Comparison of ENCODE assay signal across 17 cellular contexts in the genomic region with DNA sequence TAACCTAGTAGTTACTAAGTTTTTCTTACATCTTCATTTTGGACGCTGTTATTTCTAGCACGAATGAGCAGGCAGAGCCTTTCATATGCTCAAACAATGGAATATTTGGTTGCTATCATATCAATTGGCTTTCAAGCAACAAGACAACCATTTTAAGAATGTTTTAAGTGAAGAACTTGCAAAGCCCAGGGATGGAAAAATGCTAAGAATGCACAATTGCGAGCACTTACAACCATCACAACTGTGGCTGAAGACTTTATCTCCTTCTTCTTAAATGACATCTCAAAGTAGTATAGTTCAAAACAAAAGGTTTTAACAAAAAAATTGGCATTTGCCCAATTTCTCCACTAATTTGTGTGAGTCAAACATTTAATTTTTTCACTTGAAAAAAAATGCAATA. TPM values are rescaled to one million over a fixed set of nuclear protein-coding genes. Genes with fewer than 3 reads are reported as not detected.
DNase-seq lines count a peak whose midpoint lies in the region; ATAC-seq, FAIRE-seq and TF ChIP-seq lines count a peak whose summit lies in the region.
"Had no signal": no experiment of that assay in that cellular context is flagged by ENCODE, and none has a peak within 500 bp of the region (broad histone marks: within the 10 kb centered on the region; RNA-seq: fewer than 3 reads in every experiment).

No MANE protein-coding gene starts in this region.

- peaks cover 3% of the 10 kb centered on the region; the same call in 1 of the 2 replicates for H3K4me1 ChIP-seq in IMR-90 (ENCODE audit: control insufficient read depth, insufficient read depth, low read length)
- no peaks in the 10 kb centered on the region for H3K4me1 ChIP-seq in pancreas

- no peak overlapping the region for H2BK5ac ChIP-seq in IMR-90 (ENCODE audit: low read depth, low read length, poor library complexity, severe bottlenecking)

- in situ Hi-C loops in IMR-90 (cut with MboI; ENCODE audit: low sequenced_read_pairs) = no loop called here

- intact Hi-C loops in IMR-90 (cut with micrococcal nuclease) (no loop called here), pancreas (cut with DNase I) (no loop called here)

- H3K4me2 ChIP-seq in IMR-90 (ENCODE audit: low read depth, low read length) = no peak overlapping the region

- no peak overlapping the region for H2BK120ac ChIP-seq in IMR-90 (ENCODE audit: low read depth, low read length)

- H4K5ac ChIP-seq in IMR-90 (ENCODE audit: low read depth, low read length) = no peak overlapping the region

- H3K9me1 ChIP-seq in IMR-90 (ENCODE audit: insufficient read depth, low read length) = peaks cover 1% of the 10 kb centered on the region; the same call in 1 of the 2 replicates

- H3K9me3 ChIP-seq in IMR-90 (ENCODE audit: control insufficient read depth, insufficient read depth, low read length) (no peaks in the 10 kb centered on the region), pancreas (no peaks in the 10 kb centered on the region)

- H3K79me1 ChIP-seq in IMR-90 (ENCODE audit: low read depth in 1 of 2, low read length in 2 of 2) = no peaks in the 10 kb centered on the region

- no peak overlapping the region for H3K23ac ChIP-seq in IMR-90 (ENCODE audit: low read depth, low read length)

- dilution Hi-C loops in IMR-90 (cut with HindIII; ENCODE audit: low sequenced_read_pairs, unreplicated experiment) = no loop called here

- H4K8ac ChIP-seq in IMR-90 (ENCODE audit: low read depth in 2 of 2, low read length in 2 of 2) = no peak overlapping the region

- H3K27ac ChIP-seq in IMR-90 (ENCODE audit: insufficient read depth, low read length) = no peak overlapping the region
- no peak overlapping the region for H3K27ac ChIP-seq in pancreas
- H3K27ac ChIP-seq: SK-N-MC had no signal

- no peak overlapping the region for H2BK20ac ChIP-seq in IMR-90 (ENCODE audit: low read depth, low read length)

- TF ChIP-seq CTCF in AG10803 (conservative IDR thresholded peaks at IDR 0.05; ENCODE audit: low read length) (no peak), IMR-90 (conservative IDR thresholded peaks at IDR 0.05; ENCODE audit: low read depth, low read length) (no peak), cardiac fibroblast (IDR thresholded peaks at IDR 0.05; ENCODE audit: low read depth, low read length) (no peak), pancreas (IDR thresholded peaks at IDR 0.05) (no peak)

- H3K18ac ChIP-seq in IMR-90 (ENCODE audit: low read depth, low read length) = no peak overlapping the region

- H2BK15ac ChIP-seq in IMR-90 (ENCODE audit: low read depth, low read length) = no peak overlapping the region

- no peaks in the 10 kb centered on the region for H4K20me1 ChIP-seq in IMR-90 (ENCODE audit: insufficient read depth, low read length)

- no peak overlapping the region for H3K4ac ChIP-seq in IMR-90 (ENCODE audit: low read depth, low read length)

- BruUV-seq in IMR-90 (replicated peaks; lab: Mats Ljungman, UMichigan) = no TSS peak

- no peak overlapping the region for H2AK9ac ChIP-seq in IMR-90 (replicated peaks; ENCODE audit: low read depth, low read length, poor library complexity)

- POLR2A ChIA-PET in IMR-90 (lab: Charles Lee; ENCODE audit: unreplicated experiment) = no interaction called here

- H3K56ac ChIP-seq in IMR-90 (ENCODE audit: extremely low read depth, insufficient read depth, low read length) = no peak overlapping the region

- CTCF ChIA-PET in IMR-90 (lab: Yijun Ruan, JAX) = no interaction called here

- no CpG with 5 or more reads among the region's 3 CpGs for WGBS in IMR-90 (ENCODE audit: extremely low coverage in 2 of 2, insufficient read length in 1 of 2), 2 experiments
- WGBS in pancreas, 2 donors = 41 to 51% methylated on average over 3 of the region's 3 CpGs

- H3K36me3 ChIP-seq in IMR-90 (ENCODE audit: control insufficient read depth, insufficient read depth, low read length) = no peaks in the 10 kb centered on the region
- no peaks in the 10 kb centered on the region for H3K36me3 ChIP-seq in pancreas

- H3K14ac ChIP-seq in IMR-90 (replicated peaks; ENCODE audit: low read depth, low read length) = no peak overlapping the region

- no peak overlapping the region for H2AK5ac ChIP-seq in IMR-90 (ENCODE audit: low read depth, low read length)

- H3K4me3 ChIP-seq in AG10803 (ENCODE audit: low read length) = no peak overlapping the region
- no peak overlapping the region for H3K4me3 ChIP-seq in IMR-90 (ENCODE audit: insufficient read depth, low read depth, low read length)
- H3K4me3 ChIP-seq in cardiac fibroblast (replicated peaks in 1 of 2; ENCODE audit: low read depth in 2 of 2, low read length in 2 of 2) = no peak overlapping the region
- no peak overlapping the region for H3K4me3 ChIP-seq in pancreas
- H3K4me3 ChIP-seq: SK-N-MC had no signal

- ATAC-seq in IMR-90 (ENCODE audit: low read depth) = peak; percentile 49; the same call in 1 of the 2 replicates
- no peak for ATAC-seq in pancreas
- ATAC-seq: Right ventricle myocardium inferior had no signal

- no peak for TF ChIP-seq POLR2A in IMR-90 (IDR thresholded peaks at IDR 0.05; ENCODE audit: low read depth, low read length)

- no peak overlapping the region for H4K91ac ChIP-seq in IMR-90 (ENCODE audit: insufficient read depth, low read depth, low read length)

- no peak for FAIRE-seq in pancreas (lab: Jason Lieb, UNC)

- DNase-seq in AG10803 (ENCODE audit: low read depth) (peak; percentile 76), IMR-90 (peak; percentile 50), cardiac fibroblast (ENCODE audit: low read depth in 2 of 2) (peak; percentile 33 to 71), iris pigment epithelial cell (ENCODE audit: low read depth) (peak; percentile 48), mucosa of gallbladder (ENCODE audit: low spot score) (no peak), SW 1271 (lab: John Stamatoyannopoulos, UW) (no peak), pancreas (no peak), NCI-H748 (lab: John Stamatoyannopoulos, UW; ENCODE audit: unreplicated experiment) (no peak)
- DNase-seq: AML-193; CD4-positive, CD25-positive, alpha-beta regulatory T cell; GDM1; KG1; NCI-H1092; NCI-H1694; NCI-H69 had no signal

- no peak overlapping the region for H2AFZ ChIP-seq in IMR-90 (replicated peaks; ENCODE audit: low read length, poor library complexity)

- TF ChIP-seq RAD21 in IMR-90 (IDR thresholded peaks at IDR 0.05; ENCODE audit: low read length) = no peak

- H3K9ac ChIP-seq in IMR-90 (ENCODE audit: low read depth, low read length) = no peak overlapping the region

- H3K27me3 ChIP-seq in IMR-90 (ENCODE audit: control insufficient read depth, insufficient read depth, low read length) (no peaks in the 10 kb centered on the region), pancreas (peaks cover 0 to 4% (median 0%) of the 10 kb centered on the region in 4 donors)

TF ChIP-seq in IMR-90, 13 proteins besides CTCF, POLR2A, EP300 and RAD21 (continues in another document):
- TF ChIP-seq MXI1 (IDR thresholded peaks at IDR 0.05; ENCODE audit: borderline replicate concordance, low read depth, low read length) = no peak
- TF ChIP-seq NFE2L2 (IDR thresholded peaks at IDR 0.05; ENCODE audit: low read depth, low read length) = no peak
- TF ChIP-seq, protein P1, sequence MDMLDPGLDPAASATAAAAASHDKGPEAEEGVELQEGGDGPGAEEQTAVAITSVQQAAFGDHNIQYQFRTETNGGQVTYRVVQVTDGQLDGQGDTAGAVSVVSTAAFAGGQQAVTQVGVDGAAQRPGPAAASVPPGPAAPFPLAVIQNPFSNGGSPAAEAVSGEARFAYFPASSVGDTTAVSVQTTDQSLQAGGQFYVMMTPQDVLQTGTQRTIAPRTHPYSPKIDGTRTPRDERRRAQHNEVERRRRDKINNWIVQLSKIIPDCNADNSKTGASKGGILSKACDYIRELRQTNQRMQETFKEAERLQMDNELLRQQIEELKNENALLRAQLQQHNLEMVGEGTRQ (IDR thresholded peaks at IDR 0.05; ENCODE audit: low read depth, low read length) = no peak
- TF ChIP-seq FOS (IDR thresholded peaks at IDR 0.05; ENCODE audit: low read depth, low read length) = no peak
- no peak for TF ChIP-seq CHD1 (IDR thresholded peaks at IDR 0.05; ENCODE audit: low read depth, low read length)
- no peak for TF ChIP-seq RCOR1 (IDR thresholded peaks at IDR 0.05; ENCODE audit: insufficient replicate concordance, low read length)
- no peak for TF ChIP-seq RFX5 (IDR thresholded peaks at IDR 0.05; ENCODE audit: low read depth, low read length)
- TF ChIP-seq SMC3 (IDR thresholded peaks at IDR 0.05; ENCODE audit: low read depth, low read length) = no peak
- TF ChIP-seq BHLHE40 (IDR thresholded peaks at IDR 0.05; ENCODE audit: low read depth, low read length) = no peak
- no peak for TF ChIP-seq MAFK (IDR thresholded peaks at IDR 0.05; ENCODE audit: low read depth, low read length)
- TF ChIP-seq MAZ (IDR thresholded peaks at IDR 0.05; ENCODE audit: borderline replicate concordance, low read depth, low read length) = no peak

RNA-seq across cellular contexts. Expression of a gene that starts 8.3 kb away (rescaled TPM):
- 245 and 246 TPM in 2 replicates for total RNA-seq in IMR-90 (2012; rRNA removed)
- 155 and 166 TPM in 2 replicates for polyA plus RNA-seq in IMR-90 (2012; rRNA removed)
- 30.1 and 60.9 TPM in 2 replicates for polyA plus RNA-seq in IMR-90 (2012; cell fraction: cytosol; rRNA removed)
- 9.4 and 51.9 TPM in 2 replicates for polyA plus RNA-seq in IMR-90 (2012; cell fraction: nucleus; rRNA removed; ENCODE audit: low replicate concordance)
- 99.4 TPM for total RNA-seq in mucosa of gallbladder
- total RNA-seq in pancreas = 1 to 10 TPM in 1 of 6 donors, under 1 TPM in 5; 0.20 to 1.4 (median 0.52) TPM
- 1 to 10 TPM in 1 of 2 donors, not detected in 1; 1.7 TPM for polyA plus RNA-seq in pancreas
- total RNA-seq: CD4-positive, CD25-positive, alpha-beta regulatory T cell; Right ventricle myocardium inferior had no signal
- polyA plus RNA-seq: CD4-positive, CD25-positive, alpha-beta regulatory T cell had no signal

RNA-seq across cellular contexts. Expression of a gene that starts 25.9 kb away (rescaled TPM):
- not detected in 2 replicates for total RNA-seq in IMR-90 (2012; rRNA removed)
- polyA plus RNA-seq in IMR-90 (2012; rRNA removed) = not detected in 2 replicates
- not detected in 2 replicates for polyA plus RNA-seq in IMR-90 (2012; cell fraction: cytosol; rRNA removed)
- polyA plus RNA-seq in IMR-90 (2012; cell fraction: nucleus; rRNA removed; ENCODE audit: low replicate concordance) = not detected in 2 replicates
- total RNA-seq in mucosa of gallbladder = not detected
- 1 to 10 TPM in 1 of 6 donors, under 1 TPM in 5; 0.09 to 2.9 (median 0.24) TPM for total RNA-seq in pancreas
- under 1 TPM in 1 of 2 donors, not detected in 1; 0.40 TPM for polyA plus RNA-seq in pancreas
- total RNA-seq: CD4-positive, CD25-positive, alpha-beta regulatory T cell; Right ventricle myocardium inferior had no signal
- polyA plus RNA-seq: CD4-positive, CD25-positive, alpha-beta regulatory T cell had no signal

RNA-seq across cellular contexts. Expression of a gene that starts 37.1 kb away (rescaled TPM):
- under 0.01 and 0.28 TPM in 2 replicates for total RNA-seq in IMR-90 (2012; rRNA removed)
- 0.29 and 0.39 TPM in 2 replicates for polyA plus RNA-seq in IMR-90 (2012; rRNA removed)
- 0.03 and 0.09 TPM in 2 replicates for polyA plus RNA-seq in IMR-90 (2012; cell fraction: cytosol; rRNA removed)
- 0.04 and 0.09 TPM in 2 replicates for polyA plus RNA-seq in IMR-90 (2012; cell fraction: nucleus; rRNA removed; ENCODE audit: low replicate concordance)
- total RNA-seq in mucosa of gallbladder = 0.17 TPM
- total RNA-seq in pancreas = under 1 TPM in 1 of 6 donors, not detected in 5; 0.16 TPM
- under 1 TPM in 1 of 2 donors, not detected in 1; 0.05 TPM for polyA plus RNA-seq in pancreas
- total RNA-seq: CD4-positive, CD25-positive, alpha-beta regulatory T cell; Right ventricle myocardium inferior had no signal
- polyA plus RNA-seq: CD4-positive, CD25-positive, alpha-beta regulatory T cell had no signal

Comparison
In these comparisons a context has a peak if more than half of its experiments do, and no peak if none do; other contexts are left out.
1. DNase-seq: peak in AG10803 (single experiment), IMR-90 (single experiment), cardiac fibroblast (2 of 2) and iris pigment epithelial cell (single experiment); none in mucosa of gallbladder (single experiment), SW 1271 (0 of 2), pancreas (0 of 6) and NCI-H748 (single experiment).
2. RNA of a gene that starts 8.3 kb away (total RNA-seq): 245 to 246 TPM in IMR-90 and 99.4 TPM in mucosa of gallbladder (single experiment); 0.20 to 1.4 TPM in pancreas; every median in the first group is over 10 times any median in the second.